Comparison of ENCODE assay signal across 2 cellular contexts in genomic region chr10:47914052-47914451, GRCh38. TPM values are rescaled to one million over a fixed set of nuclear protein-coding genes. Genes with fewer than 3 reads are reported as not detected.
"Had no signal": no experiment of that assay in that cellular context is flagged by ENCODE, and none has a peak within 500 bp of the region (broad histone marks: within the 10 kb centered on the region; RNA-seq: fewer than 3 reads in every experiment).

No MANE protein-coding gene starts in this region.

RNA-seq across cellular contexts. Expression of gene NPY4R2, which starts 4.4 kb away (rescaled TPM):
- total RNA-seq: G401, GM12878 had no signal
